In the genomic region with DNA sequence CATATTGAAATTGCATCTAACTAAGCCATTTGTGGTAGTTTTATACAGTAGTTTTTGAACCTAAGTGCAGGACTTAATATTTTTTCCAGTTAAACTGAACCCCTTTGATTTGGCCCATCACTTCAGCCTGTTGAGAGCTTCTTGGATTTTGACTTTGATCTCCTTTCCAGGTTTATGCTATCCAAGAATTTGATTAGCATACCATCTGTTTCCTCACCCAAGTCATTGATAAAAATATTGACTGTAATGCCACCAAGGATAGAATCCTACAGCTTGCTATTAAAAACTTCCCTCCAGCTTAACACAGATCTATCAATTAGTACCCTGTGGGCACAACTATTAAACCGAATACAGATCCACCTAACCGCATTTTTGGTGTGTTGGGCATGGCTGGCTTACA, we compare ENCODE assay signal across 25 cellular contexts. TPM values are rescaled to one million over a fixed set of nuclear protein-coding genes. Genes with fewer than 3 reads are reported as not detected.
DNase-seq lines count a peak whose midpoint lies in the region; ATAC-seq, FAIRE-seq and TF ChIP-seq lines count a peak whose summit lies in the region.
"Had no signal": no experiment of that assay in that cellular context is flagged by ENCODE, and none has a peak within 500 bp of the region (broad histone marks: within the 10 kb centered on the region; RNA-seq: fewer than 3 reads in every experiment).

No MANE protein-coding gene starts in this region.

- TF ChIP-seq CTCF in HepG2 (CRISPR knock-in tag; IDR thresholded peaks at IDR 0.05) (no peak), right lobe of liver (IDR thresholded peaks at IDR 0.05) (no peak), HEK293 (tag by site-specific recombination; IDR thresholded peaks at IDR 0.05) (no peak), progenitor cell of endocrine pancreas (IDR thresholded peaks at IDR 0.05; ENCODE audit: unreplicated experiment) (no peak), gastrocnemius medialis (IDR thresholded peaks at IDR 0.05 in 4 of 5, conservative IDR thresholded peaks at IDR 0.05 in 1 of 5) (no peak)

- no peaks in the 10 kb centered on the region for H3K27me3 Mint-ChIP-seq in progenitor cell of endocrine pancreas
- H3K27me3 Mint-ChIP-seq: CD4-positive, alpha-beta T cell had no signal

- POLR2A ChIA-PET in HepG2 (lab: Yijun Ruan, JAX) = interaction anchor here (2.2 kb wide), 1 partner anchor 34 kb away, joined by 5 read pairs; no protein-coding TSS in a partner anchor
- POLR2A ChIA-PET in HEK293 (lab: Yijun Ruan, JAX) = interaction anchor here (0.8 kb wide), 1 partner anchor 15 kb away, joined by 4 read pairs; no protein-coding TSS in a partner anchor

- CTCF ChIA-PET in HepG2 (lab: Yijun Ruan, JAX; ENCODE audit: low intra/inter-chr PET ratio, low total read pairs) = no interaction called here
- CTCF ChIA-PET in HEK293 (lab: Yijun Ruan, JAX) = interaction anchor here (1.1 kb wide), 1 partner anchor 201 kb away, joined by 3 read pairs; no protein-coding TSS in a partner anchor

- H3K36me3 ChIP-seq in HepG2 (replicated peaks in 1 of 2; ENCODE audit: control insufficient read depth in 1 of 2, insufficient read depth in 2 of 2, low read length in 2 of 2) = no peaks in the 10 kb centered on the region; a peak in 2 of 5 replicates
- no peaks in the 10 kb centered on the region for H3K36me3 ChIP-seq in right lobe of liver
- peaks cover 0 to 4% of the 10 kb centered on the region in 2 experiments; a peak in 1 of 3 replicates for H3K36me3 ChIP-seq in HEK293 (ENCODE audit: control insufficient read depth in 2 of 2, insufficient read depth in 1 of 2, low read length in 2 of 2)
- no peaks in the 10 kb centered on the region for H3K36me3 ChIP-seq in gastrocnemius medialis
- H3K36me3 ChIP-seq: BE2C had no signal

- no peak overlapping the region for H3K4me3 Mint-ChIP-seq in progenitor cell of endocrine pancreas (ENCODE audit: low read depth)
- H3K4me3 Mint-ChIP-seq: CD14-positive monocyte; CD4-positive, alpha-beta T cell; CD8-positive, alpha-beta T cell had no signal

- peaks cover 11% of the 10 kb centered on the region for H3K36me3 Mint-ChIP-seq in progenitor cell of endocrine pancreas (ENCODE audit: insufficient read depth)

- H3K4me1 Mint-ChIP-seq in progenitor cell of endocrine pancreas (ENCODE audit: low read depth) = peaks cover 21% of the 10 kb centered on the region

- H3K9me3 Mint-ChIP-seq in progenitor cell of endocrine pancreas (ENCODE audit: low read depth) = no peaks in the 10 kb centered on the region
- H3K9me3 Mint-ChIP-seq: CD4-positive, alpha-beta T cell; CD8-positive, alpha-beta T cell had no signal

- no peak for TF ChIP-seq EP300 in HepG2 (IDR thresholded peaks at IDR 0.05; ENCODE audit: low read depth in 2 of 2, low read length in 2 of 2)
- TF ChIP-seq EP300 in HepG2 (CRISPR knock-in tag; IDR thresholded peaks at IDR 0.05; ENCODE audit: borderline replicate concordance) = no peak

- H3K9me3 ChIP-seq in HepG2 (ENCODE audit: low read length) = no peaks in the 10 kb centered on the region
- no peaks in the 10 kb centered on the region for H3K9me3 ChIP-seq in right lobe of liver
- H3K9me3 ChIP-seq in HEK293 (ENCODE audit: control insufficient read depth, insufficient read depth, low read depth, low read length) = no peaks in the 10 kb centered on the region; the same call in 1 of the 2 replicates
- no peaks in the 10 kb centered on the region for H3K9me3 ChIP-seq in gastrocnemius medialis
- H3K9me3 ChIP-seq: BE2C had no signal

- H3K27ac ChIP-seq in HepG2 (ENCODE audit: extremely low read length, insufficient read depth, low read length) (no peak overlapping the region), right lobe of liver (no peak overlapping the region), HEK293 (ENCODE audit: extremely low read depth, low read depth, low read length) (no peak overlapping the region), gastrocnemius medialis (peak overlapping the region; percentile 13 to 53 (median 34))

- H4K20me1 ChIP-seq in HepG2 (ENCODE audit: insufficient read depth, low read length) = 0 out of 2 replicates have a peak, but pooled peaks cover 3% of the 10 kb centered on the region

- peak overlapping the region; percentile 50 for H3K27ac Mint-ChIP-seq in progenitor cell of endocrine pancreas
- H3K27ac Mint-ChIP-seq: CD4-positive, alpha-beta T cell; CD8-positive, alpha-beta T cell had no signal

- no TSS peak for BruUV-seq in HepG2 (replicated peaks; lab: Mats Ljungman, UMichigan)

- peaks cover 28% of the 10 kb centered on the region for H3K79me2 ChIP-seq in HepG2 (ENCODE audit: insufficient read depth, low read length)

- H3K9ac ChIP-seq in HepG2 (ENCODE audit: insufficient read depth, low read depth, low read length) = no peak overlapping the region
- H3K9ac ChIP-seq: BLaER1 had no signal

- in situ Hi-C loops in HepG2 (cut with HindIII; ENCODE audit: extremely low pct_ligation_motif_present, low pct_unique_long_range_greater_than_20kb) (no loop called here), gastrocnemius medialis (cut with MboI; ENCODE audit: low sequenced_read_pairs in 4 of 4) (no loop called here)

- no peak overlapping the region for H2AFZ ChIP-seq in HepG2 (ENCODE audit: low read length)

- no peak for TF ChIP-seq RAD21 in HepG2 (CRISPR knock-in tag; IDR thresholded peaks at IDR 0.05)

- H3K4me1 ChIP-seq in HepG2 (ENCODE audit: insufficient read depth, low read length) = peaks cover 37% of the 10 kb centered on the region
- peaks cover 0 to 9% (median 0%) of the 10 kb centered on the region in 4 donors for H3K4me1 ChIP-seq in right lobe of liver
- peaks cover 11% of the 10 kb centered on the region for H3K4me1 ChIP-seq in HEK293 (ENCODE audit: control insufficient read depth, insufficient read depth, low read length)
- H3K4me1 ChIP-seq in gastrocnemius medialis = peaks cover 31 to 41% of the 10 kb centered on the region in 2 donors

- no peak for FAIRE-seq in HepG2 (lab: Jason Lieb, UNC)
- FAIRE-seq: A204.1, D721Med, G401.6, GM12891, GM19239 had no signal

- H3K27me3 ChIP-seq in HepG2 (ENCODE audit: control insufficient read depth in 1 of 2, insufficient read depth in 2 of 2, low read length in 2 of 2) = no peaks in the 10 kb centered on the region
- no peaks in the 10 kb centered on the region for H3K27me3 ChIP-seq in right lobe of liver
- no peaks in the 10 kb centered on the region for H3K27me3 ChIP-seq in gastrocnemius medialis
- H3K27me3 ChIP-seq: BE2C, BLaER1 had no signal

- TF ChIP-seq POLR2A in HepG2 (IDR thresholded peaks at IDR 0.05; ENCODE audit: insufficient read depth in 1 of 2, low read depth in 2 of 2, low read length in 2 of 2) (no peak), right lobe of liver (IDR thresholded peaks at IDR 0.05) (no peak), gastrocnemius medialis (IDR thresholded peaks at IDR 0.05) (no peak)

- intact Hi-C loops in HepG2 (cut with micrococcal nuclease; ENCODE audit: unreplicated experiment) (no loop called here), right lobe of liver (cut with DNase I) (no loop called here), gastrocnemius medialis (cut with DNase I; ENCODE audit: low total_unique reads) (no loop called here)

- DNase-seq in HepG2 (ENCODE audit: low spot score) (no peak), right lobe of liver (no peak), progenitor cell of endocrine pancreas (ENCODE audit: low spot score, unreplicated experiment) (no peak), gastrocnemius medialis (no peak), MV-4-11 (lab: John Stamatoyannopoulos, UW) (no peak), NCI-H2171 treated with DMSO at 0.1 percent for 48 hours (lab: John Stamatoyannopoulos, UW) (no peak), HK-2 (ENCODE audit: unreplicated experiment) (no peak)
- DNase-seq: 8988T; ACHN; BE2C; C1 segment of cervical spinal cord; Caco-2; Calu3; CD4-positive, alpha-beta T cell; CD8-positive, alpha-beta T cell; DMS79 treated with DMSO at 0.1 percent for 48 hours; GF-D8 had no signal

- H3K4me3 ChIP-seq in HepG2 (replicated peaks in 1 of 3; ENCODE audit: insufficient read depth in 1 of 3, low read depth in 2 of 3, low read length in 3 of 3) = no peak overlapping the region
- no peak overlapping the region for H3K4me3 ChIP-seq in right lobe of liver
- H3K4me3 ChIP-seq in HEK293 (ENCODE audit: low read depth, low read length) = no peak overlapping the region
- H3K4me3 ChIP-seq in gastrocnemius medialis = no peak overlapping the region
- H3K4me3 ChIP-seq: BLaER1 had no signal

- H3K4me2 ChIP-seq in HepG2 (ENCODE audit: low read depth, low read length) = no peak overlapping the region

- ATAC-seq in HepG2 (no peak), right lobe of liver (no peak), gastrocnemius medialis (no peak)
- ATAC-seq: CD8-positive, alpha-beta T cell had no signal

- WGBS in HepG2 (ENCODE audit: low lambda C conversion rate) = 100% methylated on average over 2 of the region's 2 CpGs
- WGBS in right lobe of liver (ENCODE audit: insufficient coverage, low coverage, low lambda C conversion rate, missing lambda C conversion rate) = 94% methylated on average over 2 of the region's 2 CpGs

RNA-seq across cellular contexts. Expression of a gene that starts 7.2 kb away (rescaled TPM):
- total RNA-seq in HepG2 (2016; rRNA removed; fragmentation: Illumina TruSeq; extraction: Trizol) (20.8 and 32.6 TPM in 2 replicates), right lobe of liver (10 to 100 TPM; 24.2 to 47.1 (median 29.6) TPM), progenitor cell of endocrine pancreas (168 and 197 TPM in 2 replicates), gastrocnemius medialis (10 to 100 TPM; 56.5 to 85.5 (median 60.0) TPM)
- total RNA-seq in HepG2 (2016; cell fraction: cytosol; rRNA removed; fragmentation: Illumina TruSeq; extraction: Trizol; ENCODE audit: low read depth) = 26.4 and 26.9 TPM in 2 replicates
- 17.2 and 32.1 TPM in 2 replicates for total RNA-seq in HepG2 (2016; cell fraction: insoluble cytoplasmic fraction; rRNA removed; fragmentation: Illumina TruSeq; extraction: Trizol)
- total RNA-seq in HepG2 (2016; cell fraction: membrane; rRNA removed; fragmentation: Illumina TruSeq; extraction: Trizol) = 23.6 and 28.5 TPM in 2 replicates
- total RNA-seq in HepG2 (2016; cell fraction: nucleus; rRNA removed; fragmentation: Illumina TruSeq; extraction: Trizol) = 32.2 and 37.2 TPM in 2 replicates
- 134 and 150 TPM in 2 replicates for polyA plus RNA-seq in HepG2 (2011; rRNA removed)
- 37.1 and 46.4 TPM in 2 replicates for polyA plus RNA-seq in HepG2 (2011; cell fraction: cytosol; rRNA removed)
- polyA plus RNA-seq in HepG2 (2011; cell fraction: nucleus; rRNA removed) = 1,312 and 1,888 TPM in 2 replicates
- 125 and 137 TPM in 2 replicates for polyA plus RNA-seq in HepG2 (2012)
- polyA plus RNA-seq in HepG2 (2016; cell fraction: cytosol; fragmentation: Illumina TruSeq; extraction: Trizol; ENCODE audit: low read depth) = 5.0 and 5.4 TPM in 2 replicates
- polyA plus RNA-seq in HepG2 (2016; cell fraction: insoluble cytoplasmic fraction; fragmentation: Illumina TruSeq; extraction: Trizol; ENCODE audit: low read depth) = 15.7 and 19.0 TPM in 2 replicates
- polyA plus RNA-seq in HepG2 (2016; cell fraction: membrane; fragmentation: Illumina TruSeq; extraction: Trizol; ENCODE audit: low read depth) = 16.7 and 22.4 TPM in 2 replicates
- 121 and 131 TPM in 2 replicates for polyA plus RNA-seq in HepG2 (2016; cell fraction: nucleus; fragmentation: Illumina TruSeq; extraction: Trizol; ENCODE audit: insufficient read depth, low read depth)
- 36.2 and 133 TPM in 2 replicates for polyA minus RNA-seq in HepG2 (2011; rRNA and poly(A)+ RNA removed; ENCODE audit: low replicate concordance)
- polyA minus RNA-seq in HepG2 (2011; cell fraction: cytosol; rRNA and poly(A)+ RNA removed) = 52.6 and 54.1 TPM in 2 replicates
- 148 and 161 TPM in 2 replicates for polyA minus RNA-seq in HepG2 (2011; cell fraction: nucleus; rRNA and poly(A)+ RNA removed)

RNA-seq across cellular contexts. Expression of a gene that starts 51.7 kb away (rescaled TPM):
- total RNA-seq in HepG2 (2016; rRNA removed; fragmentation: Illumina TruSeq; extraction: Trizol) (5.2 and 10.6 TPM in 2 replicates), right lobe of liver (10 to 100 TPM in 4 of 6 experiments, 1 to 10 TPM in 2; 9.0 to 26.0 (median 12.0) TPM), progenitor cell of endocrine pancreas (47.6 and 50.6 TPM in 2 replicates), gastrocnemius medialis (10 to 100 TPM; 11.3 to 24.1 (median 16.8) TPM)
- total RNA-seq in HepG2 (2016; cell fraction: cytosol; rRNA removed; fragmentation: Illumina TruSeq; extraction: Trizol; ENCODE audit: low read depth) = 1.5 and 1.8 TPM in 2 replicates
- 4.9 and 7.5 TPM in 2 replicates for total RNA-seq in HepG2 (2016; cell fraction: insoluble cytoplasmic fraction; rRNA removed; fragmentation: Illumina TruSeq; extraction: Trizol)
- 3.4 and 4.1 TPM in 2 replicates for total RNA-seq in HepG2 (2016; cell fraction: membrane; rRNA removed; fragmentation: Illumina TruSeq; extraction: Trizol)
- 6.8 and 8.0 TPM in 2 replicates for total RNA-seq in HepG2 (2016; cell fraction: nucleus; rRNA removed; fragmentation: Illumina TruSeq; extraction: Trizol)
- 6.8 and 7.8 TPM in 2 replicates for polyA plus RNA-seq in HepG2 (2011; rRNA removed)
- 1.9 and 2.2 TPM in 2 replicates for polyA plus RNA-seq in HepG2 (2011; cell fraction: cytosol; rRNA removed)
- 23.6 and 26.5 TPM in 2 replicates for polyA plus RNA-seq in HepG2 (2011; cell fraction: nucleus; rRNA removed)
- polyA plus RNA-seq in HepG2 (2012) = 6.2 and 9.6 TPM in 2 replicates
- 0.61 and 0.68 TPM in 2 replicates for polyA plus RNA-seq in HepG2 (2016; cell fraction: cytosol; fragmentation: Illumina TruSeq; extraction: Trizol; ENCODE audit: low read depth)
- 4.4 and 7.0 TPM in 2 replicates for polyA plus RNA-seq in HepG2 (2016; cell fraction: insoluble cytoplasmic fraction; fragmentation: Illumina TruSeq; extraction: Trizol; ENCODE audit: low read depth)
- 1.6 and 1.8 TPM in 2 replicates for polyA plus RNA-seq in HepG2 (2016; cell fraction: membrane; fragmentation: Illumina TruSeq; extraction: Trizol; ENCODE audit: low read depth)
- polyA plus RNA-seq in HepG2 (2016; cell fraction: nucleus; fragmentation: Illumina TruSeq; extraction: Trizol; ENCODE audit: insufficient read depth, low read depth) = 16.3 and 16.6 TPM in 2 replicates
- 11.8 and 14.9 TPM in 2 replicates for polyA minus RNA-seq in HepG2 (2011; rRNA and poly(A)+ RNA removed; ENCODE audit: low replicate concordance)
- 4.9 and 5.0 TPM in 2 replicates for polyA minus RNA-seq in HepG2 (2011; cell fraction: cytosol; rRNA and poly(A)+ RNA removed)
- polyA minus RNA-seq in HepG2 (2011; cell fraction: nucleus; rRNA and poly(A)+ RNA removed) = 17.0 and 20.4 TPM in 2 replicates
- polyA plus RNA-seq: CD14-positive monocyte had no signal

RNA-seq across cellular contexts. Expression of a gene that starts 52.7 kb away (rescaled TPM):
- total RNA-seq in HepG2 (2016; rRNA removed; fragmentation: Illumina TruSeq; extraction: Trizol) (43.6 and 62.9 TPM in 2 replicates), right lobe of liver (10 to 100 TPM in 4 of 6 experiments, 1 to 10 TPM in 2; 8.5 to 13.6 (median 10.2) TPM), progenitor cell of endocrine pancreas (56.0 and 56.4 TPM in 2 replicates), gastrocnemius medialis (10 to 100 TPM; 15.4 to 31.2 (median 17.8) TPM)
- 20.6 and 23.0 TPM in 2 replicates for total RNA-seq in HepG2 (2016; cell fraction: cytosol; rRNA removed; fragmentation: Illumina TruSeq; extraction: Trizol; ENCODE audit: low read depth)
- total RNA-seq in HepG2 (2016; cell fraction: insoluble cytoplasmic fraction; rRNA removed; fragmentation: Illumina TruSeq; extraction: Trizol) = 44.0 and 64.1 TPM in 2 replicates
- 44.5 and 45.0 TPM in 2 replicates for total RNA-seq in HepG2 (2016; cell fraction: membrane; rRNA removed; fragmentation: Illumina TruSeq; extraction: Trizol)
- 39.9 and 48.4 TPM in 2 replicates for total RNA-seq in HepG2 (2016; cell fraction: nucleus; rRNA removed; fragmentation: Illumina TruSeq; extraction: Trizol)
- 63.3 and 64.4 TPM in 2 replicates for polyA plus RNA-seq in HepG2 (2011; rRNA removed)
- 36.2 and 47.1 TPM in 2 replicates for polyA plus RNA-seq in HepG2 (2011; cell fraction: cytosol; rRNA removed)
- 87.7 and 89.1 TPM in 2 replicates for polyA plus RNA-seq in HepG2 (2011; cell fraction: nucleus; rRNA removed)
- polyA plus RNA-seq in HepG2 (2012) = 22.1 and 34.4 TPM in 2 replicates
- 20.4 and 20.5 TPM in 2 replicates for polyA plus RNA-seq in HepG2 (2016; cell fraction: cytosol; fragmentation: Illumina TruSeq; extraction: Trizol; ENCODE audit: low read depth)
- 37.7 and 50.5 TPM in 2 replicates for polyA plus RNA-seq in HepG2 (2016; cell fraction: insoluble cytoplasmic fraction; fragmentation: Illumina TruSeq; extraction: Trizol; ENCODE audit: low read depth)
- 30.9 and 35.9 TPM in 2 replicates for polyA plus RNA-seq in HepG2 (2016; cell fraction: membrane; fragmentation: Illumina TruSeq; extraction: Trizol; ENCODE audit: low read depth)
- 108 and 110 TPM in 2 replicates for polyA plus RNA-seq in HepG2 (2016; cell fraction: nucleus; fragmentation: Illumina TruSeq; extraction: Trizol; ENCODE audit: insufficient read depth, low read depth)
- polyA minus RNA-seq in HepG2 (2011; rRNA and poly(A)+ RNA removed; ENCODE audit: low replicate concordance) = 56.0 and 95.0 TPM in 2 replicates
- 11.3 and 14.0 TPM in 2 replicates for polyA minus RNA-seq in HepG2 (2011; cell fraction: cytosol; rRNA and poly(A)+ RNA removed)
- polyA minus RNA-seq in HepG2 (2011; cell fraction: nucleus; rRNA and poly(A)+ RNA removed) = 13.9 and 15.5 TPM in 2 replicates

RNA-seq across cellular contexts. Expression of a gene that starts 58.1 kb away (rescaled TPM):
- total RNA-seq in HepG2 (2016; rRNA removed; fragmentation: Illumina TruSeq; extraction: Trizol) (92.3 and 95.7 TPM in 2 replicates), right lobe of liver (10 to 100 TPM; 42.4 to 70.5 (median 53.8) TPM), progenitor cell of endocrine pancreas (84.8 and 87.5 TPM in 2 replicates), gastrocnemius medialis (10 to 100 TPM; 41.7 to 88.5 (median 68.8) TPM)
- total RNA-seq in HepG2 (2016; cell fraction: cytosol; rRNA removed; fragmentation: Illumina TruSeq; extraction: Trizol; ENCODE audit: low read depth) = 9.5 and 11.4 TPM in 2 replicates
- 81.8 and 96.0 TPM in 2 replicates for total RNA-seq in HepG2 (2016; cell fraction: insoluble cytoplasmic fraction; rRNA removed; fragmentation: Illumina TruSeq; extraction: Trizol)
- 34.4 and 43.9 TPM in 2 replicates for total RNA-seq in HepG2 (2016; cell fraction: membrane; rRNA removed; fragmentation: Illumina TruSeq; extraction: Trizol)
- 44.5 and 52.3 TPM in 2 replicates for total RNA-seq in HepG2 (2016; cell fraction: nucleus; rRNA removed; fragmentation: Illumina TruSeq; extraction: Trizol)
- 67.9 and 84.6 TPM in 2 replicates for polyA plus RNA-seq in HepG2 (2011; rRNA removed)
- polyA plus RNA-seq in HepG2 (2011; cell fraction: cytosol; rRNA removed) = 65.4 and 67.1 TPM in 2 replicates
- polyA plus RNA-seq in HepG2 (2011; cell fraction: nucleus; rRNA removed) = 28.7 and 29.6 TPM in 2 replicates
- 66.8 and 70.9 TPM in 2 replicates for polyA plus RNA-seq in HepG2 (2012)
- polyA plus RNA-seq in HepG2 (2016; cell fraction: cytosol; fragmentation: Illumina TruSeq; extraction: Trizol; ENCODE audit: low read depth) = 13.1 and 18.8 TPM in 2 replicates
- polyA plus RNA-seq in HepG2 (2016; cell fraction: insoluble cytoplasmic fraction; fragmentation: Illumina TruSeq; extraction: Trizol; ENCODE audit: low read depth) = 142 and 160 TPM in 2 replicates
- 28.8 and 38.8 TPM in 2 replicates for polyA plus RNA-seq in HepG2 (2016; cell fraction: membrane; fragmentation: Illumina TruSeq; extraction: Trizol; ENCODE audit: low read depth)
- 76.0 and 89.2 TPM in 2 replicates for polyA plus RNA-seq in HepG2 (2016; cell fraction: nucleus; fragmentation: Illumina TruSeq; extraction: Trizol; ENCODE audit: insufficient read depth, low read depth)
- polyA minus RNA-seq in HepG2 (2011; rRNA and poly(A)+ RNA removed; ENCODE audit: low replicate concordance) = 55.3 and 73.1 TPM in 2 replicates
- 26.1 and 30.8 TPM in 2 replicates for polyA minus RNA-seq in HepG2 (2011; cell fraction: cytosol; rRNA and poly(A)+ RNA removed)
- polyA minus RNA-seq in HepG2 (2011; cell fraction: nucleus; rRNA and poly(A)+ RNA removed) = 44.4 and 46.2 TPM in 2 replicates

Comparison
In these comparisons a context has a peak if more than half of its experiments do, and no peak if none do; other contexts are left out.
1. H3K27ac ChIP-seq: peak in gastrocnemius medialis (4 of 4); none in HepG2 (single experiment), right lobe of liver (0 of 3) and HEK293 (single experiment).